1 cellular context compared by ENCODE assay signal in genomic region chr12:6605425-6606330, GRCh38.
TF ChIP-seq lines count a peak whose summit lies in the region.

No MANE protein-coding gene starts in this region.

TF ChIP-seq in HEK293, 187 proteins besides CTCF, POLR2A, EP300 and RAD21 (continued from another document):
- 0 out of 2 replicates have a peak, but pooled peaks have one; percentile 6 for TF ChIP-seq INSM2 (tag by site-specific recombination; IDR thresholded peaks at IDR 0.05)
- TF ChIP-seq ZNF544 (tag by site-specific recombination; IDR thresholded peaks at IDR 0.05) = no peak
- TF ChIP-seq ZNF394 (tag by site-specific recombination; IDR thresholded peaks at IDR 0.05; ENCODE audit: borderline replicate concordance) = peak; percentile 32; the same call in 1 of the 2 replicates
- TF ChIP-seq PATZ1 (tag by site-specific recombination; IDR thresholded peaks at IDR 0.05) = peak; percentile 41; the same call in 1 of the 2 replicates
- TF ChIP-seq ZNF18 (tag by site-specific recombination; IDR thresholded peaks at IDR 0.05) = peak; percentile 79
- TF ChIP-seq KLF17 (tag by site-specific recombination; IDR thresholded peaks at IDR 0.05) = 0 out of 2 replicates have a peak, but pooled peaks have one; percentile 15
- no peak for TF ChIP-seq ZNF514 (tag by site-specific recombination; IDR thresholded peaks at IDR 0.05)
- TF ChIP-seq OSR2 (tag by site-specific recombination; IDR thresholded peaks at IDR 0.05) = peak; percentile 51
- peak; percentile 56 for TF ChIP-seq ZNF692 (tag by site-specific recombination; IDR thresholded peaks at IDR 0.05)
- 0 out of 2 replicates have a peak, but pooled peaks have one; percentile 2 for TF ChIP-seq ZNF423 (tag by site-specific recombination; IDR thresholded peaks at IDR 0.05)
- TF ChIP-seq ZNF624 (tag by site-specific recombination; IDR thresholded peaks at IDR 0.05) = no peak
- TF ChIP-seq PRDM10 (tag by site-specific recombination; IDR thresholded peaks at IDR 0.05) = 0 out of 2 replicates have a peak, but pooled peaks have one; percentile 9
